Comparison of ENCODE assay signal across 8 cellular contexts in the genomic region with DNA sequence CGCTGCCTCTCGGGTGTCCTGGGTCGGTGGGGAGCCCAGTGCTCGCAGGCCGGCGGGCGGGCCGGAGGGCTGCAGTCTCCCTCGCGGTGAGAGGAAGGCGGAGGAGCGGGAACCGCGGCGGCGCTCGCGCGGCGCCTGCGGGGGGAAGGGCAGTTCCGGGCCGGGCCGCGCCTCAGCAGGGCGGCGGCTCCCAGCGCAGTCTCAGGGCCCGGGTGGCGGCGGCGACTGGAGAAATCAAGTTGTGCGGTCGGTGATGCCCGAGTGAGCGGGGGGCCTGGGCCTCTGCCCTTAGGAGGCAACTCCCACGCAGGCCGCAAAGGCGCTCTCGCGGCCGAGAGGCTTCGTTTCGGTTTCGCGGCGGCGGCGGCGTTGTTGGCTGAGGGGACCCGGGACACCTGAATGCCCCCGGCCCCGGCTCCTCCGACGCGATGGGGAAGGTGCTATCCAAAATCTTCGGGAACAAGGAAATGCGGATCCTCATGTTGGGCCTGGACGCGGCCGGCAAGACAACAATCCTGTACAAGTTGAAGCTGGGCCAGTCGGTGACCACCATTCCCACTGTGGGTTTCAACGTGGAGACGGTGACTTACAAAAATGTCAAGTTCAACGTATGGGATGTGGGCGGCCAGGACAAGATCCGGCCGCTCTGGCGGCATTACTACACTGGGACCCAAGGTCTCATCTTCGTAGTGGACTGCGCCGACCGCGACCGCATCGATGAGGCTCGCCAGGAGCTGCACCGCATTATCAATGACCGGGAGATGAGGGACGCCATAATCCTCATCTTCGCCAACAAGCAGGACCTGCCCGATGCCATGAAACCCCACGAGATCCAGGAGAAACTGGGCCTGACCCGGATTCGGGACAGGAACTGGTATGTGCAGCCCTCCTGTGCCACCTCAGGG. TPM values are rescaled to one million over a fixed set of nuclear protein-coding genes. Genes with fewer than 3 reads are reported as not detected.
DNase-seq lines count a peak whose midpoint lies in the region; ATAC-seq and TF ChIP-seq lines count a peak whose summit lies in the region.

No MANE protein-coding gene starts in this region.

- no peaks in the 10 kb centered on the region for H3K27me3 Mint-ChIP-seq in activated T-cell treated with anti-CD3 and anti-CD28 coated beads, Interleukin-2, amount 50 U/mL, for 4 hours (ENCODE audit: low read depth)

- H2AFZ ChIP-seq in fibroblast of lung (ENCODE audit: low read length), result no peak overlapping the region
- H2AFZ ChIP-seq in neuron (ENCODE audit: low read depth, low read length), result peak overlapping the region; percentile 84

- peak overlapping the region; percentile 97 for H3K9ac ChIP-seq in fibroblast of lung (ENCODE audit: insufficient read depth, low read length)

- H3K36me3 Mint-ChIP-seq in activated T-cell treated with anti-CD3 and anti-CD28 coated beads, Interleukin-2, amount 50 U/mL, for 4 hours (ENCODE audit: insufficient read depth), result peaks cover 44% of the 10 kb centered on the region

- TF ChIP-seq POLR2A in testis (IDR thresholded peaks at IDR 0.05), result no peak

- DNase-seq in NCI-H2081 (lab: John Stamatoyannopoulos, UW) (peak; percentile 63 to 66), NCI-H2081 treated with DMSO at 0.1 percent for 48 hours (lab: John Stamatoyannopoulos, UW) (no peak), NCI-H524 (lab: John Stamatoyannopoulos, UW) (peak; percentile 59 to 63), fibroblast of lung (ENCODE audit: low read depth in 2 of 2) (peak; percentile 37 to 42), testis (peak; percentile 46)
- DNase-seq in activated T-cell treated with anti-CD3 and anti-CD28 coated beads, Interleukin-2, amount 50 U/mL, for 4 hours, result peak; percentile 60

- H3K27me3 ChIP-seq in fibroblast of lung (ENCODE audit: control insufficient read depth, insufficient read depth, low read length), result no peaks in the 10 kb centered on the region
- H3K27me3 ChIP-seq in neuron (ENCODE audit: insufficient read depth, low read length), result no peaks in the 10 kb centered on the region
- H3K27me3 ChIP-seq in testis, result no peaks in the 10 kb centered on the region

- peaks cover 56% of the 10 kb centered on the region for H3K79me2 ChIP-seq in fibroblast of lung (ENCODE audit: control insufficient read depth, insufficient read depth, low read length)

- H3K4me1 ChIP-seq in fibroblast of lung (ENCODE audit: control insufficient read depth, extremely low read depth, insufficient read depth, low read length) (peaks cover 8% of the 10 kb centered on the region), neuron (ENCODE audit: insufficient read depth, low read length) (peaks cover 32% of the 10 kb centered on the region), testis (peaks cover 33% of the 10 kb centered on the region)

- H3K27ac ChIP-seq in fibroblast of lung (ENCODE audit: insufficient read depth, low read length), result peak overlapping the region; percentile 100
- H3K27ac ChIP-seq in testis, result peak overlapping the region; percentile 98 to 99

- H4K20me1 ChIP-seq in fibroblast of lung (ENCODE audit: control insufficient read depth, extremely low read depth, insufficient read depth, low read length), result peaks cover 2% of the 10 kb centered on the region

- intact Hi-C loops in testis (cut with DNase I; ENCODE audit: low total_unique reads), result loop anchor here (10.0 kb wide), 1 partner anchor 81 kb away; no protein-coding TSS in a partner anchor

- TF ChIP-seq CTCF in fibroblast of lung (conservative IDR thresholded peaks at IDR 0.05 in 1 of 2, IDR thresholded peaks at IDR 0.05 in 1 of 2; ENCODE audit: low read depth in 1 of 2, low read length in 2 of 2) (no peak), testis (IDR thresholded peaks at IDR 0.05) (no peak)

- ATAC-seq in HG02798 (IDR thresholded peaks at IDR 0.05; ENCODE audit: poor library complexity, unreplicated experiment), result peak; percentile 47
- peak; percentile 50 to 59 for ATAC-seq in activated T-cell treated with anti-CD3 and anti-CD28 coated beads, Interleukin-2, amount 50 U/mL, for 4 hours

- peak overlapping the region; percentile 92 for H3K4me2 ChIP-seq in fibroblast of lung (ENCODE audit: extremely low read depth, insufficient read depth, low read length)

- H3K36me3 ChIP-seq in fibroblast of lung (ENCODE audit: control insufficient read depth, insufficient read depth, low read length) (peaks cover 6% of the 10 kb centered on the region), neuron (ENCODE audit: insufficient read depth, low read length) (peaks cover 20% of the 10 kb centered on the region), testis (ENCODE audit: low read depth, missing control alignments) (no peaks in the 10 kb centered on the region)

- no peaks in the 10 kb centered on the region for H3K9me3 Mint-ChIP-seq in activated T-cell treated with anti-CD3 and anti-CD28 coated beads, Interleukin-2, amount 50 U/mL, for 4 hours

- peaks cover 30% of the 10 kb centered on the region for H3K4me1 Mint-ChIP-seq in activated T-cell treated with anti-CD3 and anti-CD28 coated beads, Interleukin-2, amount 50 U/mL, for 4 hours (ENCODE audit: low read depth)

- WGBS in testis, 2 donors, result 0 to 1% methylated on average over 28 to 67 of the region's 85 CpGs

- H3K4me3 ChIP-seq in fibroblast of lung (replicated peaks in 1 of 4; ENCODE audit: control extremely low read depth in 1 of 4, insufficient read depth in 1 of 4, low read depth in 3 of 4, low read length in 4 of 4) (peak overlapping the region; percentile 73 to 97 (median 94)), neuron (ENCODE audit: low read length) (peak overlapping the region; percentile 73), testis (peak overlapping the region; percentile 96)

- H3K9me3 ChIP-seq in fibroblast of lung (ENCODE audit: control insufficient read depth, insufficient read depth, low read depth, low read length) (no peaks in the 10 kb centered on the region), neuron (ENCODE audit: low read length) (no peaks in the 10 kb centered on the region), testis (no peaks in the 10 kb centered on the region)

- H3K4me3 Mint-ChIP-seq in activated T-cell treated with anti-CD3 and anti-CD28 coated beads, Interleukin-2, amount 50 U/mL, for 4 hours, result peak overlapping the region; percentile 98

RNA-seq across cellular contexts. Expression of a gene that starts 0.7 kb away (rescaled TPM):
- 100 to 1,000 TPM; 134 to 148 (median 143) TPM for total RNA-seq in activated T-cell treated with anti-CD3 and anti-CD28 coated beads, Interleukin-2, amount 50 U/mL, for 4 hours
- total RNA-seq in fibroblast of lung, result 48.8 and 67.4 TPM in 2 replicates
- 54.7 and 71.5 TPM in 2 replicates for polyA plus RNA-seq in fibroblast of lung
- 61.5 and 73.6 TPM in 2 replicates for polyA plus RNA-seq in fibroblast of lung (2012)
- polyA minus RNA-seq in fibroblast of lung (ENCODE audit: low replicate concordance), result 78.8 and 83.3 TPM in 2 replicates
- total RNA-seq in testis, result 10 to 100 TPM; 45.2 to 51.8 TPM
- polyA plus RNA-seq in testis (ENCODE audit: insufficient read depth, low read depth, low replicate concordance), result 41.3 TPM

RNA-seq across cellular contexts. Expression of a gene that starts 41.0 kb away (rescaled TPM):
- 10 to 100 TPM; 53.0 to 54.0 (median 53.2) TPM for total RNA-seq in activated T-cell treated with anti-CD3 and anti-CD28 coated beads, Interleukin-2, amount 50 U/mL, for 4 hours
- total RNA-seq in fibroblast of lung (61.4 and 68.9 TPM in 2 replicates), testis (10 to 100 TPM; 81.3 to 98.7 TPM)
- polyA plus RNA-seq in fibroblast of lung (39.5 TPM in 2 replicates), testis (ENCODE audit: insufficient read depth, low read depth, low replicate concordance) (13.8 TPM)
- polyA plus RNA-seq in fibroblast of lung (2012), result 32.9 and 41.0 TPM in 2 replicates
- polyA minus RNA-seq in fibroblast of lung (ENCODE audit: low replicate concordance), result 12.8 and 12.9 TPM in 2 replicates
